2 cellular contexts compared by ENCODE assay signal in genomic region chr4:159108124-159108523, GRCh38.
TF ChIP-seq lines count a peak whose summit lies in the region.

No MANE protein-coding gene starts in this region.

TF ChIP-seq in K562, 482 proteins besides CTCF, POLR2A, EP300 and RAD21 (continued from another document):
- TF ChIP-seq MCM5 (IDR thresholded peaks at IDR 0.05; ENCODE audit: low read depth) = no peak
- no peak for TF ChIP-seq ZNF140 (CRISPR knock-in tag; IDR thresholded peaks at IDR 0.05)
- 0 out of 2 replicates have a peak, but pooled peaks have one; percentile 23 for TF ChIP-seq MBD1 (CRISPR knock-in tag; IDR thresholded peaks at IDR 0.05)
- no peak for TF ChIP-seq ZBTB17 (CRISPR knock-in tag; IDR thresholded peaks at IDR 0.05)

TF ChIP-seq in neural cell, 6 proteins besides CTCF, POLR2A, EP300 and RAD21 (continued from another document):
- peak; percentile 53 for TF ChIP-seq REST (IDR thresholded peaks at IDR 0.05; ENCODE audit: borderline replicate concordance)
